8 cellular contexts compared by ENCODE assay signal in genomic region chr1:41416552-41417334, GRCh38. TPM values are rescaled to one million over a fixed set of nuclear protein-coding genes. Genes with fewer than 3 reads are reported as not detected.
DNase-seq lines count a peak whose midpoint lies in the region; ATAC-seq, FAIRE-seq and TF ChIP-seq lines count a peak whose summit lies in the region.

No MANE protein-coding gene starts in this region.

- peaks cover 3% of the 10 kb centered on the region for H3K27me3 Mint-ChIP-seq in activated naive CD4-positive, alpha-beta T cell treated with anti-CD3 and anti-CD28 coated beads for 36 hours (ENCODE audit: low read depth)
- peaks cover 16% of the 10 kb centered on the region for H3K27me3 Mint-ChIP-seq in progenitor cell of endocrine pancreas

- no peak overlapping the region for H3K27ac ChIP-seq in SJCRH30

- no peaks in the 10 kb centered on the region for H3K36me3 Mint-ChIP-seq in activated naive CD4-positive, alpha-beta T cell treated with anti-CD3 and anti-CD28 coated beads for 36 hours (ENCODE audit: low read depth)
- no peaks in the 10 kb centered on the region for H3K36me3 Mint-ChIP-seq in progenitor cell of endocrine pancreas (ENCODE audit: insufficient read depth)

- no peaks in the 10 kb centered on the region for H3K9me3 ChIP-seq in SJCRH30 (replicated peaks)

- no peak overlapping the region for H3K27ac Mint-ChIP-seq in activated naive CD4-positive, alpha-beta T cell treated with anti-CD3 and anti-CD28 coated beads for 36 hours
- H3K27ac Mint-ChIP-seq in progenitor cell of endocrine pancreas = peak overlapping the region; percentile 87

- peaks cover 56% of the 10 kb centered on the region for H3K4me1 ChIP-seq in SJCRH30

- CTCF ChIA-PET in activated naive CD4-positive, alpha-beta T cell treated with anti-CD3 and anti-CD28 coated beads for 36 hours (lab: Charles Lee) = interaction anchor here (0.6 to 5.5 kb wide), 12 partner anchors 15 to 567 kb away, joined by 3 to 47 read pairs (median 4); no protein-coding TSS in a partner anchor

- intact Hi-C loops in activated naive CD4-positive, alpha-beta T cell treated with anti-CD3 and anti-CD28 coated beads for 36 hours (cut with micrococcal nuclease) = loop anchor here (1.0 to 5.0 kb wide), 4 partner anchors 54 to 148 kb away; partner anchors contain the start of gene FOXO6

- peak; percentile 92 for TF ChIP-seq CTCF in LNCAP (IDR thresholded peaks at IDR 0.05)
- peak; percentile 94 for TF ChIP-seq CTCF in progenitor cell of endocrine pancreas (IDR thresholded peaks at IDR 0.05; ENCODE audit: unreplicated experiment)

- no peak overlapping the region for H3K4me3 ChIP-seq in SJCRH30

- FAIRE-seq in urothelium cell line (lab: Jason Lieb, UNC) = peak; percentile 58

- no peaks in the 10 kb centered on the region for H3K27me3 ChIP-seq in SJCRH30

- DNase-seq in DMS53 treated with DMSO at 0.1 percent for 48 hours (lab: John Stamatoyannopoulos, UW; ENCODE audit: unreplicated experiment) = peak; percentile 67
- DNase-seq in SJCRH30 = peak; percentile 84 to 91
- DNase-seq in activated naive CD4-positive, alpha-beta T cell treated with anti-CD3 and anti-CD28 coated beads for 36 hours = peak; percentile 71
- peak; percentile 82 for DNase-seq in glomerular visceral epithelial cell (ENCODE audit: extremely low spot score)
- DNase-seq in progenitor cell of endocrine pancreas (ENCODE audit: low spot score, unreplicated experiment) = peak; percentile 65
- DNase-seq in urothelium cell line (ENCODE audit: low spot score) = peak; percentile 76

- H3K9me3 Mint-ChIP-seq in activated naive CD4-positive, alpha-beta T cell treated with anti-CD3 and anti-CD28 coated beads for 36 hours = no peaks in the 10 kb centered on the region
- no peaks in the 10 kb centered on the region for H3K9me3 Mint-ChIP-seq in progenitor cell of endocrine pancreas (ENCODE audit: low read depth)

- H3K4me3 Mint-ChIP-seq in activated naive CD4-positive, alpha-beta T cell treated with anti-CD3 and anti-CD28 coated beads for 36 hours = no peak overlapping the region
- no peak overlapping the region for H3K4me3 Mint-ChIP-seq in progenitor cell of endocrine pancreas (ENCODE audit: low read depth)

- H3K4me1 Mint-ChIP-seq in activated naive CD4-positive, alpha-beta T cell treated with anti-CD3 and anti-CD28 coated beads for 36 hours (ENCODE audit: low read depth) = no peaks in the 10 kb centered on the region
- peaks cover 8% of the 10 kb centered on the region for H3K4me1 Mint-ChIP-seq in progenitor cell of endocrine pancreas (ENCODE audit: low read depth)

- ATAC-seq in HG02678 (IDR thresholded peaks at IDR 0.05; ENCODE audit: unreplicated experiment) = no peak

- H3K36me3 ChIP-seq in SJCRH30 = no peaks in the 10 kb centered on the region

RNA-seq across cellular contexts. Expression of gene FOXO6, which starts 55.5 kb away (rescaled TPM):
- 11.9 and 12.9 TPM in 2 replicates for total RNA-seq in SJCRH30 (2014; rRNA removed; shearing (Covaris generic))
- total RNA-seq in activated naive CD4-positive, alpha-beta T cell treated with anti-CD3 and anti-CD28 coated beads for 36 hours = under 1 TPM in 1 of 2 experiments, not detected in 1; 0.15 TPM
- 2.8 and 2.9 TPM in 2 replicates for total RNA-seq in progenitor cell of endocrine pancreas
